Comparison of ENCODE assay signal across 9 cellular contexts in the genomic region with DNA sequence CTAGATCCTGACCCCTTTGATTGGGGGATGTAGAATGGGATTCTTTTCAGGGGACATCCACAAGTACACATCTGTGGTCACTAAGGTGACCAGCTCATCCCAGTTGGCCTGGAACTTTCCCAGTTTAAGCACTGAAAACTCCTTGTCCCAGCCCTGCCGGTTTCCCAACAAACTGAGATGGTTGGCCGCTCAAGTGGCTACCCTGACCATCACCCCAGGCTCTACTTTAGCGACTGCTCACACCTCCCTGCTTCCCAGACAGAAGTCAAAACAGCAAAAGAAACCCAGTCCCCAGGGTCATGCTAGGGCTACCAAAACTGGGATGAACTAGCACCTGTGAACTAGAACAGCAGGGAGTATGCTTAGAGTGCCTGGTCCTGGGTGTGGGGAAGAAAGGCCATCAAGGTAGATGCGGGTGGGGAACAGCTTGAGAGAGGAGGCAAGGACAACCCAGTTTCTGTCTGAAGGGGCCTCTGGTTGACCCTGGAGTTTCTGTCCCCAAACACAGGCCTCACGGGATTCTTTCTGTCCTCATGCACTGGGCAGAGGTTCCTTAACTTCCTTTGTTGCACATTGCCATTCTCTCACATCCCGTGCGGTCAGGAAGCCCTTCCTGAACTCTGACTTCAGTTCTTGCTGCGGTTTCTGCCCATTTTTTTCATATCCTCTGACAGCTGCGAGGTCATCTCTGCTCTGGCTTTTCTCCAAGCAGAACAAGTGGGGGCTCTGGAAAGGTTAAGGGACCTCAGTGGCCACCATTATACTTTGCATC. TPM values are rescaled to one million over a fixed set of nuclear protein-coding genes. Genes with fewer than 3 reads are reported as not detected.
DNase-seq lines count a peak whose midpoint lies in the region; ATAC-seq and TF ChIP-seq lines count a peak whose summit lies in the region.
"Had no signal": no experiment of that assay in that cellular context is flagged by ENCODE, and none has a peak within 500 bp of the region (broad histone marks: within the 10 kb centered on the region; RNA-seq: fewer than 3 reads in every experiment).

No MANE protein-coding gene starts in this region.

- intact Hi-C loops in mucosa of descending colon (cut with DNase I, micrococcal nuclease): no loop called here

- no peak for DNase-seq in activated naive CD8-positive, alpha-beta T cell treated with anti-CD3 and anti-CD28 coated beads, Interleukin-2, amount 50 U/mL, for 24 hours
- DNase-seq in mucosa of descending colon: peak in 2 of 3 donors; percentile 42 to 47
- DNase-seq in NCI-H526 (lab: John Stamatoyannopoulos, UW): no peak

- H3K4me3 ChIP-seq in BLaER1 treated with 17β-estradiol and CSF1 and Interleukin-3, amounts not matched to agents 10 nM and 100 nM: peak overlapping the region; percentile 56 to 80 (median 66)
- H3K4me3 ChIP-seq in Loucy (ENCODE audit: low read length, poor library complexity, severe bottlenecking): peak overlapping the region; percentile 32
- H3K4me3 ChIP-seq in mucosa of descending colon: no peak overlapping the region

- H3K9me3 Mint-ChIP-seq in activated naive CD8-positive, alpha-beta T cell treated with anti-CD3 and anti-CD28 coated beads, Interleukin-2, amount 50 U/mL, for 24 hours: no peaks in the 10 kb centered on the region

- peak overlapping the region; percentile 81 to 96 (median 92) for H3K27ac ChIP-seq in BLaER1 treated with 17β-estradiol and CSF1 and Interleukin-3, amounts not matched to agents 10 nM and 100 nM

- H3K27me3 Mint-ChIP-seq in activated naive CD8-positive, alpha-beta T cell treated with anti-CD3 and anti-CD28 coated beads, Interleukin-2, amount 50 U/mL, for 24 hours: no peaks in the 10 kb centered on the region

- no peaks in the 10 kb centered on the region for H3K9me2 ChIP-seq in Loucy (replicated peaks; ENCODE audit: low read depth, low read length)

- H3K9me3 ChIP-seq in BLaER1 treated with 17β-estradiol and CSF1 and Interleukin-3, amounts not matched to agents 10 nM and 100 nM (replicated peaks in 1 of 11): no peaks in the 10 kb centered on the region
- no peaks in the 10 kb centered on the region for H3K9me3 ChIP-seq in Loucy (ENCODE audit: insufficient read depth, low read depth, low read length)
- H3K9me3 ChIP-seq in mucosa of descending colon: no peaks in the 10 kb centered on the region
- H3K9me3 ChIP-seq: pancreas had no signal

- H3K79me2 ChIP-seq in Loucy (ENCODE audit: insufficient read depth, low read length): no peaks in the 10 kb centered on the region

- TF ChIP-seq CTCF in Loucy (conservative IDR thresholded peaks at IDR 0.05; ENCODE audit: low read length) (no peak), mucosa of descending colon (IDR thresholded peaks at IDR 0.05) (no peak)

- peak overlapping the region; percentile 68 for H3K4me3 Mint-ChIP-seq in activated naive CD8-positive, alpha-beta T cell treated with anti-CD3 and anti-CD28 coated beads, Interleukin-2, amount 50 U/mL, for 24 hours

- peaks cover 81% of the 10 kb centered on the region for H3K4me1 Mint-ChIP-seq in activated naive CD8-positive, alpha-beta T cell treated with anti-CD3 and anti-CD28 coated beads, Interleukin-2, amount 50 U/mL, for 24 hours

- H3K27ac Mint-ChIP-seq in activated naive CD8-positive, alpha-beta T cell treated with anti-CD3 and anti-CD28 coated beads, Interleukin-2, amount 50 U/mL, for 24 hours: peak overlapping the region; percentile 40

- peak overlapping the region; percentile 85 to 100 (median 97) for H3K4me2 ChIP-seq in BLaER1 treated with 17β-estradiol and CSF1 and Interleukin-3, amounts not matched to agents 10 nM and 100 nM
- H3K4me2 ChIP-seq in Loucy (ENCODE audit: low read depth, low read length, poor library complexity, severe bottlenecking): peak overlapping the region; percentile 65

- no peaks in the 10 kb centered on the region for H3K27me3 ChIP-seq in BLaER1 treated with 17β-estradiol and CSF1 and Interleukin-3, amounts not matched to agents 10 nM and 100 nM
- no peaks in the 10 kb centered on the region for H3K27me3 ChIP-seq in Loucy (ENCODE audit: insufficient read depth, low read length, poor library complexity, severe bottlenecking)
- H3K27me3 ChIP-seq: pancreas had no signal

- peaks cover 29% of the 10 kb centered on the region for H3K36me3 Mint-ChIP-seq in activated naive CD8-positive, alpha-beta T cell treated with anti-CD3 and anti-CD28 coated beads, Interleukin-2, amount 50 U/mL, for 24 hours (ENCODE audit: low read depth)

- peaks cover 0 to 21% (median 8%) of the 10 kb centered on the region in 11 experiments; a peak in 11 of 22 replicates for H4K20me1 ChIP-seq in BLaER1 treated with 17β-estradiol and CSF1 and Interleukin-3, amounts not matched to agents 10 nM and 100 nM
- H4K20me1 ChIP-seq in Loucy (ENCODE audit: insufficient read depth, low read length, poor library complexity, severe bottlenecking): no peaks in the 10 kb centered on the region

- peaks cover 74 to 99% (median 98%) of the 10 kb centered on the region in 10 experiments for H3K4me1 ChIP-seq in BLaER1 treated with 17β-estradiol and CSF1 and Interleukin-3, amounts not matched to agents 10 nM and 100 nM
- H3K4me1 ChIP-seq in Loucy (ENCODE audit: insufficient read depth, low read length, poor library complexity, severe bottlenecking) (peaks cover 24% of the 10 kb centered on the region), mucosa of descending colon (ENCODE audit: low read depth) (peaks cover 57% of the 10 kb centered on the region)

- no peak overlapping the region for H2AFZ ChIP-seq in Loucy (ENCODE audit: low read length)

- H3K9ac ChIP-seq in BLaER1 treated with 17β-estradiol and CSF1 and Interleukin-3, amounts not matched to agents 10 nM and 100 nM: peak overlapping the region; percentile 79 to 91 (median 88)
- H3K9ac ChIP-seq in Loucy (ENCODE audit: low read depth, low read length, poor library complexity, severe bottlenecking): peak overlapping the region; percentile 54

- H3K36me3 ChIP-seq in BLaER1 treated with 17β-estradiol and CSF1 and Interleukin-3, amounts not matched to agents 10 nM and 100 nM: peaks cover 9 to 60% (median 34%) of the 10 kb centered on the region in 11 experiments; a peak in 21 of 22 replicates
- H3K36me3 ChIP-seq in Loucy (ENCODE audit: insufficient read depth, low read length): no peaks in the 10 kb centered on the region
- H3K36me3 ChIP-seq in mucosa of descending colon (ENCODE audit: low read depth): no peaks in the 10 kb centered on the region
- H3K36me3 ChIP-seq: pancreas had no signal

- no peaks in the 10 kb centered on the region for H3F3A ChIP-seq in Loucy (ENCODE audit: low read depth)

- ATAC-seq in activated naive CD8-positive, alpha-beta T cell treated with anti-CD3 and anti-CD28 coated beads, Interleukin-2, amount 50 U/mL, for 24 hours: no peak
- ATAC-seq in mucosa of descending colon: no peak
- ATAC-seq in HG03095 (IDR thresholded peaks at IDR 0.05; ENCODE audit: unreplicated experiment): no peak
- ATAC-seq in GM21723 (IDR thresholded peaks at IDR 0.05; ENCODE audit: unreplicated experiment): no peak
- no peak for ATAC-seq in HG03135 (IDR thresholded peaks at IDR 0.05; ENCODE audit: unreplicated experiment)
- ATAC-seq: pancreas had no signal

RNA-seq across cellular contexts. Expression of a gene that starts 1.6 kb away (rescaled TPM):
- 1 to 10 TPM; 3.4 to 6.1 (median 3.8) TPM for total RNA-seq in mucosa of descending colon

RNA-seq across cellular contexts. Expression of a gene that starts 3.0 kb away (rescaled TPM):
- 1 to 10 TPM; 3.7 to 6.3 (median 5.0) TPM for total RNA-seq in mucosa of descending colon

RNA-seq across cellular contexts. Expression of a gene that starts 5.1 kb away (rescaled TPM):
- 10 to 100 TPM in 2 of 3 donors, 1 to 10 TPM in 1; 8.5 to 15.8 (median 12.1) TPM for total RNA-seq in mucosa of descending colon

RNA-seq across cellular contexts. Expression of a gene that starts 13.3 kb away (rescaled TPM):
- 10 to 100 TPM; 24.1 to 29.2 (median 29.1) TPM for total RNA-seq in mucosa of descending colon

RNA-seq across cellular contexts. Expression of a gene that starts 13.3 kb away (rescaled TPM):
- 10 to 100 TPM; 30.6 to 56.9 (median 54.9) TPM for total RNA-seq in mucosa of descending colon

Comparison
In these comparisons a context has a peak if more than half of its experiments do, and no peak if none do; other contexts are left out.
1. DNase-seq: peak in mucosa of descending colon (2 of 3); none in activated naive CD8-positive, alpha-beta T cell treated with anti-CD3 and anti-CD28 coated beads, Interleukin-2, amount 50 U/mL, for 24 hours (single experiment) and NCI-H526 (0 of 2).